In the genomic region with DNA sequence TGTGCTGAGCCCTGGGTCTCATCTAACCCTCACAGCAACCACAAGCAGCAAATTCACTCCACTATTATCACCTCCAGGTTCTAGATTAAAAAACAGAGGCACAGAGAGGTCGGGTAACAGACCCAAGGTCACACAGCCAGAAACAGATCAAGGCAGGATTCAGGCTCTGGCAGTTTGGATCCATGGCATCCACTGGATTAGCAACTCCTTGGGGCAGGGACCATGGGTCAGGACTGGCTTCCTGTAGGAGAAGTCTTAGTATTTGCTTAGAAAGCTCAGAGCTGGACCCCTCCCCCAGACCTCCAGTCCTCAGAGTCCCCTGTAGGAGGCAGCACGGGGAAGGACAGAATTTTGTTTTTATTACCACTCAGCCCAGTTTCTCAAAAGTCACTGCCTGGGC, we compare ENCODE assay signal across 10 cellular contexts. TPM values are rescaled to one million over a fixed set of nuclear protein-coding genes. Genes with fewer than 3 reads are reported as not detected.
DNase-seq lines count a peak whose midpoint lies in the region; TF ChIP-seq lines count a peak whose summit lies in the region.
"Had no signal": no experiment of that assay in that cellular context is flagged by ENCODE, and none has a peak within 500 bp of the region (broad histone marks: within the 10 kb centered on the region; RNA-seq: fewer than 3 reads in every experiment).

No MANE protein-coding gene starts in this region.

- TF ChIP-seq CTCF in Caco-2 (IDR thresholded peaks at IDR 0.05; ENCODE audit: insufficient read depth in 1 of 2, low read depth in 1 of 2, low read length in 1 of 2, severe bottlenecking in 1 of 2, unreplicated experiment in 1 of 2): peak; percentile 19 to 21

- H3K4me1 ChIP-seq in Caco-2: peaks cover 71% of the 10 kb centered on the region

- no peaks in the 10 kb centered on the region for H3K9me3 Mint-ChIP-seq in Caco-2 (ENCODE audit: unreplicated experiment)
- H3K9me3 Mint-ChIP-seq in activated naive CD4-positive, alpha-beta T cell treated with anti-CD3 and anti-CD28 coated beads, Interleukin-2, amount 10 ng/mL, durations not matched to agents 7 days and 5 days: no peaks in the 10 kb centered on the region

- H3K4me1 Mint-ChIP-seq in Caco-2 (ENCODE audit: low read depth, unreplicated experiment): peaks cover 62% of the 10 kb centered on the region
- peaks cover 74% of the 10 kb centered on the region for H3K4me1 Mint-ChIP-seq in activated naive CD4-positive, alpha-beta T cell treated with anti-CD3 and anti-CD28 coated beads, Interleukin-2, amount 10 ng/mL, durations not matched to agents 7 days and 5 days

- DNase-seq in Caco-2 (peak in 1 of 2 experiments; percentile 36), HEK293T (ENCODE audit: extremely low spot score) (peak; percentile 55), left kidney (ENCODE audit: low read depth, low spot score) (peak; percentile 36), HPDE6-E6E7 (ENCODE audit: extremely low spot score) (no peak), G401 (ENCODE audit: low spot score) (no peak), LoVo (ENCODE audit: low spot score) (no peak)
- DNase-seq in activated naive CD4-positive, alpha-beta T cell treated with anti-CD3 and anti-CD28 coated beads, Interleukin-2, amount 10 ng/mL, durations not matched to agents 7 days and 5 days: peak; percentile 59
- DNase-seq in stimulated activated CD4-positive, alpha-beta T cell treated with anti-CD3 and anti-CD28 coated beads, Interleukin-4, amount 100 ng/mL, for 4 hours: no peak
- DNase-seq: activated CD8-positive, alpha-beta memory T cell treated with anti-CD3 and anti-CD28 coated beads for 24 hours; left colon had no signal

- POLR2A ChIA-PET in Caco-2 (lab: Charles Lee) (interaction anchor here (0.5 to 0.6 kb wide), 2 partner anchors 11 to 35 kb away, joined by 3 read pairs; a partner anchor contains a TSS), HEK293T (lab: Yijun Ruan, JAX) (interaction anchor here (1.0 to 1.2 kb wide), 2 partner anchors 28 to 35 kb away, joined by 4 read pairs; a partner anchor contains a TSS)

- no peaks in the 10 kb centered on the region for H3K27me3 Mint-ChIP-seq in Caco-2 (ENCODE audit: insufficient read depth, unreplicated experiment)
- H3K27me3 Mint-ChIP-seq in activated naive CD4-positive, alpha-beta T cell treated with anti-CD3 and anti-CD28 coated beads, Interleukin-2, amount 10 ng/mL, durations not matched to agents 7 days and 5 days: peaks cover 3% of the 10 kb centered on the region

- H3K9me3 ChIP-seq in Caco-2: no peaks in the 10 kb centered on the region

- H3K36me3 ChIP-seq in Caco-2 (ENCODE audit: control insufficient read depth, insufficient read depth, low read length): no peaks in the 10 kb centered on the region

- in situ Hi-C loops in G401 (cut with HindIII; ENCODE audit: low sequenced_read_pairs): no loop called here

- no peak overlapping the region for H3K4me3 ChIP-seq in Caco-2 (ENCODE audit: low read depth, low read length)

- H3K4me3 Mint-ChIP-seq in Caco-2 (ENCODE audit: unreplicated experiment): no peak overlapping the region
- peak overlapping the region; percentile 21 for H3K4me3 Mint-ChIP-seq in activated naive CD4-positive, alpha-beta T cell treated with anti-CD3 and anti-CD28 coated beads, Interleukin-2, amount 10 ng/mL, durations not matched to agents 7 days and 5 days

- intact Hi-C loops in Caco-2 (cut with micrococcal nuclease; ENCODE audit: unreplicated experiment): loop anchor here (2.0 kb wide), 1 partner anchor 13 kb away; no protein-coding TSS in a partner anchor

- H3K36me3 Mint-ChIP-seq in Caco-2 (ENCODE audit: insufficient read depth, unreplicated experiment): peaks cover 32% of the 10 kb centered on the region
- H3K36me3 Mint-ChIP-seq in activated naive CD4-positive, alpha-beta T cell treated with anti-CD3 and anti-CD28 coated beads, Interleukin-2, amount 10 ng/mL, durations not matched to agents 7 days and 5 days: peaks cover 17% of the 10 kb centered on the region

- no peaks in the 10 kb centered on the region for H3K27me3 ChIP-seq in Caco-2 (replicated peaks; ENCODE audit: control insufficient read depth, insufficient read depth, low read length)

- BruUV-seq in Caco-2 (replicated peaks; lab: Mats Ljungman, UMichigan): no TSS peak

- peak overlapping the region; percentile 91 for H3K27ac Mint-ChIP-seq in Caco-2 (ENCODE audit: unreplicated experiment)
- peak overlapping the region; percentile 82 for H3K27ac Mint-ChIP-seq in activated naive CD4-positive, alpha-beta T cell treated with anti-CD3 and anti-CD28 coated beads, Interleukin-2, amount 10 ng/mL, durations not matched to agents 7 days and 5 days

- CTCF ChIA-PET in Caco-2 (lab: Charles Lee): no interaction called here
- CTCF ChIA-PET in HEK293T (lab: Yijun Ruan, JAX): interaction anchor here (0.6 kb wide), 2 partner anchors 207 to 313 kb away, joined by 3 read pairs; no protein-coding TSS in a partner anchor
- CTCF ChIA-PET in activated naive CD4-positive, alpha-beta T cell treated with anti-CD3 and anti-CD28 coated beads, Interleukin-2, amount 10 ng/mL, durations not matched to agents 7 days and 5 days (lab: Charles Lee): interaction anchor here (0.8 to 4.8 kb wide), 11 partner anchors 12 to 65 kb away, joined by 3 to 32 read pairs (median 4); a partner anchor contains a TSS

TF ChIP-seq in HEK293T, 16 proteins besides CTCF, POLR2A, EP300 and RAD21:
- TF ChIP-seq ELF4 (IDR thresholded peaks at IDR 0.05): no peak
- TF ChIP-seq FOXA1 (IDR thresholded peaks at IDR 0.05): no peak
- no peak for TF ChIP-seq SUZ12 (IDR thresholded peaks at IDR 0.05)
- TF ChIP-seq, protein P1, sequence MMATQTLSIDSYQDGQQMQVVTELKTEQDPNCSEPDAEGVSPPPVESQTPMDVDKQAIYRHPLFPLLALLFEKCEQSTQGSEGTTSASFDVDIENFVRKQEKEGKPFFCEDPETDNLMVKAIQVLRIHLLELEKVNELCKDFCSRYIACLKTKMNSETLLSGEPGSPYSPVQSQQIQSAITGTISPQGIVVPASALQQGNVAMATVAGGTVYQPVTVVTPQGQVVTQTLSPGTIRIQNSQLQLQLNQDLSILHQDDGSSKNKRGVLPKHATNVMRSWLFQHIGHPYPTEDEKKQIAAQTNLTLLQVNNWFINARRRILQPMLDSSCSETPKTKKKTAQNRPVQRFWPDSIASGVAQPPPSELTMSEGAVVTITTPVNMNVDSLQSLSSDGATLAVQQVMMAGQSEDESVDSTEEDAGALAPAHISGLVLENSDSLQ (IDR thresholded peaks at IDR 0.05): no peak
- no peak for TF ChIP-seq ZNF384 (IDR thresholded peaks at IDR 0.05)
- TF ChIP-seq CTBP1 (IDR thresholded peaks at IDR 0.05; ENCODE audit: borderline replicate concordance): no peak
- no peak for TF ChIP-seq TARDBP (IDR thresholded peaks at IDR 0.05)
- no peak for TF ChIP-seq NFRKB (IDR thresholded peaks at IDR 0.05)
- no peak for TF ChIP-seq SP1 (IDR thresholded peaks at IDR 0.05)
- TF ChIP-seq FOXK2 (IDR thresholded peaks at IDR 0.05): no peak
- TF ChIP-seq HDGF (IDR thresholded peaks at IDR 0.05; ENCODE audit: borderline replicate concordance): no peak
- TF ChIP-seq ARNT (IDR thresholded peaks at IDR 0.05): no peak
- no peak for TF ChIP-seq LEF1 (IDR thresholded peaks at IDR 0.05; ENCODE audit: borderline replicate concordance)
- TF ChIP-seq FOXM1 (IDR thresholded peaks at IDR 0.05; ENCODE audit: borderline replicate concordance): no peak

RNA-seq across cellular contexts. Expression of a gene that starts 34.4 kb away (rescaled TPM):
- 225 and 237 TPM in 2 replicates for total RNA-seq in Caco-2 (2022)
- 22.5 and 32.4 TPM in 2 replicates for total RNA-seq in G401 (2014; rRNA removed; shearing (Covaris generic))

Comparison
In these comparisons a context has a peak if more than half of its experiments do, and no peak if none do; other contexts are left out.
1. DNase-seq: peak in HEK293T (single experiment), activated naive CD4-positive, alpha-beta T cell treated with anti-CD3 and anti-CD28 coated beads, Interleukin-2, amount 10 ng/mL, durations not matched to agents 7 days and 5 days (single experiment) and left kidney (single experiment); none in HPDE6-E6E7 (single experiment), G401 (single experiment), stimulated activated CD4-positive, alpha-beta T cell treated with anti-CD3 and anti-CD28 coated beads, Interleukin-4, amount 100 ng/mL, for 4 hours (0 of 2) and LoVo (single experiment).